ENCODE assay signal across 10 cellular contexts in genomic region chr2:16507655-16508054, GRCh38.
A peak's percentile ranks its signal among the peaks of the same experiment; 100 is the strongest.
DNase-seq lines count a peak whose midpoint lies in the region; ATAC-seq and TF ChIP-seq lines count a peak whose summit lies in the region.
"Had no signal": no experiment of that assay in that cellular context is flagged by ENCODE, and none has a peak within 500 bp of the region (broad histone marks: within the 10 kb centered on the region; RNA-seq: fewer than 3 reads in every experiment).

No MANE protein-coding gene starts in this region.

- no peaks in the 10 kb centered on the region for H3K36me3 Mint-ChIP-seq in Calu3 (ENCODE audit: insufficient read depth, unreplicated experiment)
- no peaks in the 10 kb centered on the region for H3K36me3 Mint-ChIP-seq in stimulated activated naive B cell treated with anti-CD40 and anti-IgM and Interleukin-4, amounts not matched to agents 10 μg/mL and 1 μg/mL and 100 μg/mL, for 72 hours

- peak overlapping the region; percentile 64 for H3K4me2 ChIP-seq in parathyroid adenoma (ENCODE audit: low read length)

- CTCF ChIA-PET in Calu3 (lab: Charles Lee) = interaction anchor here (0.8 kb wide), 1 partner anchor 566 kb away, joined by 3 read pairs; no protein-coding TSS in a partner anchor

- no peak for TF ChIP-seq POLR2A in erythroblast (IDR thresholded peaks at IDR 0.05; ENCODE audit: low read length)

- H3K27ac Mint-ChIP-seq in Calu3 (ENCODE audit: unreplicated experiment) = no peak overlapping the region
- H3K27ac Mint-ChIP-seq in stimulated activated naive B cell treated with anti-CD40 and anti-IgM and Interleukin-4, amounts not matched to agents 10 μg/mL and 1 μg/mL and 100 μg/mL, for 72 hours = no peak overlapping the region
- H3K27ac Mint-ChIP-seq: CD4-positive, alpha-beta T cell had no signal

- H3K27me3 ChIP-seq in WERI-Rb-1 (ENCODE audit: insufficient read depth, low read depth, severe bottlenecking) = no peaks in the 10 kb centered on the region
- H3K27me3 ChIP-seq in right atrium auricular region = no peaks in the 10 kb centered on the region
- H3K27me3 ChIP-seq in parathyroid adenoma (ENCODE audit: control insufficient read depth, insufficient read depth, low read length) = no peaks in the 10 kb centered on the region

- H3K4me1 ChIP-seq in right atrium auricular region = peaks cover 0 to 10% of the 10 kb centered on the region in 2 donors
- no peaks in the 10 kb centered on the region for H3K4me1 ChIP-seq in parathyroid adenoma

- no peak for DNase-seq in Calu3
- peak; percentile 21 for DNase-seq in WERI-Rb-1
- no peak for DNase-seq in right atrium auricular region (ENCODE audit: low spot score)
- DNase-seq in NCI-H146 treated with DMSO at 0.1 percent for 48 hours (lab: John Stamatoyannopoulos, UW; ENCODE audit: unreplicated experiment) = no peak
- DNase-seq in erythroblast (lab: John Stamatoyannopoulos, UW) = no peak
- DNase-seq in stimulated activated naive B cell treated with anti-CD40 and anti-IgM and Interleukin-4, amounts not matched to agents 10 μg/mL and 1 μg/mL and 100 μg/mL, for 72 hours = no peak
- DNase-seq: CD4-positive, alpha-beta T cell; effector CD8-positive, alpha-beta T cell had no signal

- H2AFZ ChIP-seq in parathyroid adenoma = peak overlapping the region; percentile 85

- H3K4me3 ChIP-seq in WERI-Rb-1 (ENCODE audit: low read depth, low read length) (peak overlapping the region; percentile 54), right atrium auricular region (peak overlapping the region; percentile 18 to 50), parathyroid adenoma (ENCODE audit: low read depth, low read length) (peak overlapping the region; percentile 30)

- H3K4me1 Mint-ChIP-seq in Calu3 (ENCODE audit: low read depth, unreplicated experiment) = no peaks in the 10 kb centered on the region
- H3K4me1 Mint-ChIP-seq in stimulated activated naive B cell treated with anti-CD40 and anti-IgM and Interleukin-4, amounts not matched to agents 10 μg/mL and 1 μg/mL and 100 μg/mL, for 72 hours = peaks cover 0 to 2% of the 10 kb centered on the region in 2 donors

- intact Hi-C loops in Calu3 (cut with micrococcal nuclease; ENCODE audit: unreplicated experiment) = loop anchor here (1.0 to 5.0 kb wide), 2 partner anchors 565 to 870 kb away; partner anchors contain the start of gene MYCN

- H3K9ac ChIP-seq in parathyroid adenoma = no peak overlapping the region

- BruUV-seq in Calu3 (replicated peaks; lab: Mats Ljungman, UMichigan) = no TSS peak

- no peaks in the 10 kb centered on the region for H3K9me3 Mint-ChIP-seq in Calu3 (ENCODE audit: low read depth, unreplicated experiment)
- peaks cover 0 to 2% of the 10 kb centered on the region in 2 donors for H3K9me3 Mint-ChIP-seq in stimulated activated naive B cell treated with anti-CD40 and anti-IgM and Interleukin-4, amounts not matched to agents 10 μg/mL and 1 μg/mL and 100 μg/mL, for 72 hours
- H3K9me3 Mint-ChIP-seq: CD4-positive, alpha-beta T cell had no signal

- H3K27me3 Mint-ChIP-seq in Calu3 (ENCODE audit: unreplicated experiment) = peaks cover 55% of the 10 kb centered on the region
- peaks cover 57 to 66% of the 10 kb centered on the region in 2 donors for H3K27me3 Mint-ChIP-seq in stimulated activated naive B cell treated with anti-CD40 and anti-IgM and Interleukin-4, amounts not matched to agents 10 μg/mL and 1 μg/mL and 100 μg/mL, for 72 hours

- ATAC-seq in stimulated activated naive B cell treated with anti-CD40 and anti-IgM and Interleukin-4, amounts not matched to agents 10 μg/mL and 1 μg/mL and 100 μg/mL, for 72 hours (replicated peaks) = no peak
- no peak for ATAC-seq in HG02642 (IDR thresholded peaks at IDR 0.05; ENCODE audit: poor library complexity, unreplicated experiment)

- H3K9me3 ChIP-seq in WERI-Rb-1 (ENCODE audit: severe bottlenecking) (no peaks in the 10 kb centered on the region), right atrium auricular region (no peaks in the 10 kb centered on the region), parathyroid adenoma (ENCODE audit: control insufficient read depth, low read length) (no peaks in the 10 kb centered on the region)

- H3K79me2 ChIP-seq in parathyroid adenoma = no peaks in the 10 kb centered on the region

- H3K36me3 ChIP-seq in WERI-Rb-1 = no peaks in the 10 kb centered on the region
- H3K36me3 ChIP-seq in right atrium auricular region = no peaks in the 10 kb centered on the region
- no peaks in the 10 kb centered on the region for H3K36me3 ChIP-seq in parathyroid adenoma (ENCODE audit: control insufficient read depth, insufficient read depth, low read length)

- TF ChIP-seq CTCF in Calu3 (IDR thresholded peaks at IDR 0.05; ENCODE audit: unreplicated experiment) (no peak), WERI-Rb-1 (IDR thresholded peaks at IDR 0.05; ENCODE audit: low read depth, low read length) (no peak), right atrium auricular region (IDR thresholded peaks at IDR 0.05) (no peak), parathyroid adenoma (IDR thresholded peaks at IDR 0.05) (no peak)

- peak overlapping the region; percentile 58 for H3K4me3 Mint-ChIP-seq in Calu3 (ENCODE audit: low read depth, unreplicated experiment)
- H3K4me3 Mint-ChIP-seq in stimulated activated naive B cell treated with anti-CD40 and anti-IgM and Interleukin-4, amounts not matched to agents 10 μg/mL and 1 μg/mL and 100 μg/mL, for 72 hours = no peak overlapping the region
- H3K4me3 Mint-ChIP-seq: CD4-positive, alpha-beta T cell had no signal

- H3K27ac ChIP-seq in WERI-Rb-1 (peak overlapping the region; percentile 48), right atrium auricular region (no peak overlapping the region), parathyroid adenoma (no peak overlapping the region)
